ENCODE assay signal across 3 cellular contexts in genomic region chr14:77866932-77867331, GRCh38.
"Had no signal": no experiment of that assay in that cellular context is flagged by ENCODE, and none has a peak within 500 bp of the region (broad histone marks: within the 10 kb centered on the region; RNA-seq: fewer than 3 reads in every experiment).

No MANE protein-coding gene starts in this region.

- DNase-seq: GDM1, GF-D8 had no signal

- ATAC-seq: GM12878 had no signal
